ENCODE assay signal across 1 cellular context in the genomic region with DNA sequence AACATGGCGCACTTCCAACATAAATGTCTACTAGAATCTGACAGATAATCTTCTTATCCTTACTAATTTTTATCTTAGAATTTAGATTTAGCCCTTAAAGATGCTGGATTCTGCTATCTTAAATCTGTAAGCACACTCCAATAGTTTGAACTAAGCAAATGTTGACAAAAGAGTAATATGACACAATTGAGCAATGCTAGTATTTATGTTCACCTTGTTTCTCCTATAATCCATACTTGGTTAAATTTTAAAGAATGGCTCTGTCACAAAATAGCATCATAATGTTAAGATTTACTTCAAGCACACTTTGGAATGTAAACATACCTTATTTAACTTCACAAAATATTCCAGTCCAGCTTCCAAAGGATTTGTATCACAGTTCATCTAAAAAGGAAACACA.
TF ChIP-seq lines count a peak whose summit lies in the region.

No MANE protein-coding gene starts in this region.

TF ChIP-seq in HepG2, 621 proteins besides CTCF, POLR2A, EP300 and RAD21 (continued from another document and continues in another):
- TF ChIP-seq, protein P1, sequence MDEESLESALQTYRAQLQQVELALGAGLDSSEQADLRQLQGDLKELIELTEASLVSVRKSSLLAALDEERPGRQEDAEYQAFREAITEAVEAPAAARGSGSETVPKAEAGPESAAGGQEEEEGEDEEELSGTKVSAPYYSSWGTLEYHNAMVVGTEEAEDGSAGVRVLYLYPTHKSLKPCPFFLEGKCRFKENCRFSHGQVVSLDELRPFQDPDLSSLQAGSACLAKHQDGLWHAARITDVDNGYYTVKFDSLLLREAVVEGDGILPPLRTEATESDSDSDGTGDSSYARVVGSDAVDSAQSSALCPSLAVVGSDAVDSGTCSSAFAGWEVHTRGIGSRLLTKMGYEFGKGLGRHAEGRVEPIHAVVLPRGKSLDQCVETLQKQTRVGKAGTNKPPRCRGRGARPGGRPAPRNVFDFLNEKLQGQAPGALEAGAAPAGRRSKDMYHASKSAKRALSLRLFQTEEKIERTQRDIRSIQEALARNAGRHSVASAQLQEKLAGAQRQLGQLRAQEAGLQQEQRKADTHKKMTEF (CRISPR knock-in tag; IDR thresholded peaks at IDR 0.05) = peak; percentile 82
- TF ChIP-seq, protein P2, sequence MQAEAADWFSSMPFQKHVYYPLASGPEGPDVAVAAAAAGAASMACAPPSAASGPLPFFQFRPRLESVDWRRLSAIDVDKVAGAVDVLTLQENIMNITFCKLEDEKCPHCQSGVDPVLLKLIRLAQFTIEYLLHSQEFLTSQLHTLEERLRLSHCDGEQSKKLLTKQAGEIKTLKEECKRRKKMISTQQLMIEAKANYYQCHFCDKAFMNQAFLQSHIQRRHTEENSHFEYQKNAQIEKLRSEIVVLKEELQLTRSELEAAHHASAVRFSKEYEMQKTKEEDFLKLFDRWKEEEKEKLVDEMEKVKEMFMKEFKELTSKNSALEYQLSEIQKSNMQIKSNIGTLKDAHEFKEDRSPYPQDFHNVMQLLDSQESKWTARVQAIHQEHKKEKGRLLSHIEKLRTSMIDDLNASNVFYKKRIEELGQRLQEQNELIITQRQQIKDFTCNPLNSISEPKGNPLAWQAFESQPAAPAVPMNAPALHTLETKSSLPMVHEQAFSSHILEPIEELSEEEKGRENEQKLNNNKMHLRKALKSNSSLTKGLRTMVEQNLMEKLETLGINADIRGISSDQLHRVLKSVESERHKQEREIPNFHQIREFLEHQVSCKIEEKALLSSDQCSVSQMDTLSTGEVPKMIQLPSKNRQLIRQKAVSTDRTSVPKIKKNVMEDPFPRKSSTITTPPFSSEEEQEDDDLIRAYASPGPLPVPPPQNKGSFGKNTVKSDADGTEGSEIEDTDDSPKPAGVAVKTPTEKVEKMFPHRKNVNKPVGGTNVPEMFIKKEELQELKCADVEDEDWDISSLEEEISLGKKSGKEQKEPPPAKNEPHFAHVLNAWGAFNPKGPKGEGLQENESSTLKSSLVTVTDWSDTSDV (CRISPR knock-in tag; IDR thresholded peaks at IDR 0.05) = no peak
- TF ChIP-seq SP2 (CRISPR knock-in tag; IDR thresholded peaks at IDR 0.05) = no peak
- no peak for TF ChIP-seq ZNF792 (CRISPR knock-in tag; IDR thresholded peaks at IDR 0.05)
- no peak for TF ChIP-seq ZNF225 (CRISPR knock-in tag; IDR thresholded peaks at IDR 0.05)
- TF ChIP-seq JARID2 (CRISPR knock-in tag; IDR thresholded peaks at IDR 0.05; ENCODE audit: insufficient replicate concordance) = no peak
- TF ChIP-seq ZMYM4 (CRISPR knock-in tag; IDR thresholded peaks at IDR 0.05) = no peak; the same call in 1 of the 2 replicates
- no peak for TF ChIP-seq EED (CRISPR knock-in tag; IDR thresholded peaks at IDR 0.05)
- TF ChIP-seq, protein P3, sequence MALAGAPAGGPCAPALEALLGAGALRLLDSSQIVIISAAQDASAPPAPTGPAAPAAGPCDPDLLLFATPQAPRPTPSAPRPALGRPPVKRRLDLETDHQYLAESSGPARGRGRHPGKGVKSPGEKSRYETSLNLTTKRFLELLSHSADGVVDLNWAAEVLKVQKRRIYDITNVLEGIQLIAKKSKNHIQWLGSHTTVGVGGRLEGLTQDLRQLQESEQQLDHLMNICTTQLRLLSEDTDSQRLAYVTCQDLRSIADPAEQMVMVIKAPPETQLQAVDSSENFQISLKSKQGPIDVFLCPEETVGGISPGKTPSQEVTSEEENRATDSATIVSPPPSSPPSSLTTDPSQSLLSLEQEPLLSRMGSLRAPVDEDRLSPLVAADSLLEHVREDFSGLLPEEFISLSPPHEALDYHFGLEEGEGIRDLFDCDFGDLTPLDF (CRISPR knock-in tag; IDR thresholded peaks at IDR 0.05) = no peak
- TF ChIP-seq FIP1L1 (IDR thresholded peaks at IDR 0.05; ENCODE audit: borderline replicate concordance, insufficient read depth, low read depth, low read length) = no peak
- no peak for TF ChIP-seq MAF1 (CRISPR knock-in tag; IDR thresholded peaks at IDR 0.05; ENCODE audit: borderline replicate concordance)
- peak; percentile 46 for TF ChIP-seq HNF4A (CRISPR knock-in tag; IDR thresholded peaks at IDR 0.05)
- 0 out of 2 replicates have a peak, but pooled peaks have one; percentile 61 for TF ChIP-seq FOXK1 (CRISPR knock-in tag; IDR thresholded peaks at IDR 0.05; ENCODE audit: borderline replicate concordance, low read depth)
- TF ChIP-seq KDM5B (CRISPR knock-in tag; IDR thresholded peaks at IDR 0.05; ENCODE audit: borderline replicate concordance) = no peak
- TF ChIP-seq KLF11 (CRISPR knock-in tag; IDR thresholded peaks at IDR 0.05) = no peak
- TF ChIP-seq, protein P4, sequence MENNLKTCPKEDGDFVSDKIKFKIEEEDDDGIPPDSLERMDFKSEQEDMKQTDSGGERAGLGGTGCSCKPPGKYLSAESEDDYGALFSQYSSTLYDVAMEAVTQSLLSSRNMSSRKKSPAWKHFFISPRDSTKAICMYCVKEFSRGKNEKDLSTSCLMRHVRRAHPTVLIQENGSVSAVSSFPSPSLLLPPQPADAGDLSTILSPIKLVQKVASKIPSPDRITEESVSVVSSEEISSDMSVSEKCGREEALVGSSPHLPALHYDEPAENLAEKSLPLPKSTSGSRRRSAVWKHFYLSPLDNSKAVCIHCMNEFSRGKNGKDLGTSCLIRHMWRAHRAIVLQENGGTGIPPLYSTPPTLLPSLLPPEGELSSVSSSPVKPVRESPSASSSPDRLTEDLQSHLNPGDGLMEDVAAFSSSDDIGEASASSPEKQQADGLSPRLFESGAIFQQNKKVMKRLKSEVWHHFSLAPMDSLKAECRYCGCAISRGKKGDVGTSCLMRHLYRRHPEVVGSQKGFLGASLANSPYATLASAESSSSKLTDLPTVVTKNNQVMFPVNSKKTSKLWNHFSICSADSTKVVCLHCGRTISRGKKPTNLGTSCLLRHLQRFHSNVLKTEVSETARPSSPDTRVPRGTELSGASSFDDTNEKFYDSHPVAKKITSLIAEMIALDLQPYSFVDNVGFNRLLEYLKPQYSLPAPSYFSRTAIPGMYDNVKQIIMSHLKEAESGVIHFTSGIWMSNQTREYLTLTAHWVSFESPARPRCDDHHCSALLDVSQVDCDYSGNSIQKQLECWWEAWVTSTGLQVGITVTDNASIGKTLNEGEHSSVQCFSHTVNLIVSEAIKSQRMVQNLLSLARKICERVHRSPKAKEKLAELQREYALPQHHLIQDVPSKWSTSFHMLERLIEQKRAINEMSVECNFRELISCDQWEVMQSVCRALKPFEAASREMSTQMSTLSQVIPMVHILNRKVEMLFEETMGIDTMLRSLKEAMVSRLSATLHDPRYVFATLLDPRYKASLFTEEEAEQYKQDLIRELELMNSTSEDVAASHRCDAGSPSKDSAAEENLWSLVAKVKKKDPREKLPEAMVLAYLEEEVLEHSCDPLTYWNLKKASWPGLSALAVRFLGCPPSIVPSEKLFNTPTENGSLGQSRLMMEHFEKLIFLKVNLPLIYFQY (CRISPR knock-in tag; IDR thresholded peaks at IDR 0.05; ENCODE audit: borderline replicate concordance) = no peak
- TF ChIP-seq ZNF543 (CRISPR knock-in tag; IDR thresholded peaks at IDR 0.05) = no peak
- TF ChIP-seq SMARCC2 (IDR thresholded peaks at IDR 0.05) = no peak
- no peak for TF ChIP-seq SRSF9 (IDR thresholded peaks at IDR 0.05; ENCODE audit: borderline replicate concordance, insufficient read depth, low read depth, low read length, poor library complexity, severe bottlenecking)
- TF ChIP-seq HIVEP1 (CRISPR knock-in tag; IDR thresholded peaks at IDR 0.05) = no peak
- no peak for TF ChIP-seq ZNF17 (CRISPR knock-in tag; IDR thresholded peaks at IDR 0.05)
- TF ChIP-seq, protein P5, sequence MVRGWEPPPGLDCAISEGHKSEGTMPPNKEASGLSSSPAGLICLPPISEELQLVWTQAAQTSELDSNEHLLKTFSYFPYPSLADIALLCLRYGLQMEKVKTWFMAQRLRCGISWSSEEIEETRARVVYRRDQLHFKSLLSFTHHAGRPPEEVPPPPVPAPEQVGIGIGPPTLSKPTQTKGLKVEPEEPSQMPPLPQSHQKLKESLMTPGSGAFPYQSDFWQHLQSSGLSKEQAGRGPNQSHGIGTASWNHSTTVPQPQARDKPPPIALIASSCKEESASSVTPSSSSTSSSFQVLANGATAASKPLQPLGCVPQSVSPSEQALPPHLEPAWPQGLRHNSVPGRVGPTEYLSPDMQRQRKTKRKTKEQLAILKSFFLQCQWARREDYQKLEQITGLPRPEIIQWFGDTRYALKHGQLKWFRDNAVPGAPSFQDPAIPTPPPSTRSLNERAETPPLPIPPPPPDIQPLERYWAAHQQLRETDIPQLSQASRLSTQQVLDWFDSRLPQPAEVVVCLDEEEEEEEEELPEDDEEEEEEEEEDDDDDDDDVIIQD (CRISPR knock-in tag; IDR thresholded peaks at IDR 0.05; ENCODE audit: low read depth) = peak; percentile 38; the same call in 1 of the 2 replicates
- no peak for TF ChIP-seq ZNF772 (CRISPR knock-in tag; IDR thresholded peaks at IDR 0.05)
- TF ChIP-seq ZSCAN21 (CRISPR knock-in tag; IDR thresholded peaks at IDR 0.05; ENCODE audit: borderline replicate concordance) = no peak
- TF ChIP-seq, protein P6, sequence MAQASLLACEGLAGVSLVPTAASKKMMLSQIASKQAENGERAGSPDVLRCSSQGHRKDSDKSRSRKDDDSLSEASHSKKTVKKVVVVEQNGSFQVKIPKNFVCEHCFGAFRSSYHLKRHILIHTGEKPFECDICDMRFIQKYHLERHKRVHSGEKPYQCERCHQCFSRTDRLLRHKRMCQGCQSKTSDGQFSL (CRISPR knock-in tag; IDR thresholded peaks at IDR 0.05) = no peak
- no peak for TF ChIP-seq ZNF644 (CRISPR knock-in tag; IDR thresholded peaks at IDR 0.05; ENCODE audit: low read depth)
- TF ChIP-seq ZNF672 (CRISPR knock-in tag; IDR thresholded peaks at IDR 0.05) = no peak
- peak; percentile 83; the same call in 1 of the 2 replicates for TF ChIP-seq NFIC (IDR thresholded peaks at IDR 0.05; ENCODE audit: low read length)
- peak; percentile 97 for TF ChIP-seq SIX1 (CRISPR knock-in tag; IDR thresholded peaks at IDR 0.05; ENCODE audit: borderline replicate concordance)
- peak; percentile 75 for TF ChIP-seq HDAC2 (CRISPR knock-in tag; IDR thresholded peaks at IDR 0.05)
- TF ChIP-seq TRIM24 (CRISPR knock-in tag; IDR thresholded peaks at IDR 0.05) = no peak
- TF ChIP-seq, protein P7, sequence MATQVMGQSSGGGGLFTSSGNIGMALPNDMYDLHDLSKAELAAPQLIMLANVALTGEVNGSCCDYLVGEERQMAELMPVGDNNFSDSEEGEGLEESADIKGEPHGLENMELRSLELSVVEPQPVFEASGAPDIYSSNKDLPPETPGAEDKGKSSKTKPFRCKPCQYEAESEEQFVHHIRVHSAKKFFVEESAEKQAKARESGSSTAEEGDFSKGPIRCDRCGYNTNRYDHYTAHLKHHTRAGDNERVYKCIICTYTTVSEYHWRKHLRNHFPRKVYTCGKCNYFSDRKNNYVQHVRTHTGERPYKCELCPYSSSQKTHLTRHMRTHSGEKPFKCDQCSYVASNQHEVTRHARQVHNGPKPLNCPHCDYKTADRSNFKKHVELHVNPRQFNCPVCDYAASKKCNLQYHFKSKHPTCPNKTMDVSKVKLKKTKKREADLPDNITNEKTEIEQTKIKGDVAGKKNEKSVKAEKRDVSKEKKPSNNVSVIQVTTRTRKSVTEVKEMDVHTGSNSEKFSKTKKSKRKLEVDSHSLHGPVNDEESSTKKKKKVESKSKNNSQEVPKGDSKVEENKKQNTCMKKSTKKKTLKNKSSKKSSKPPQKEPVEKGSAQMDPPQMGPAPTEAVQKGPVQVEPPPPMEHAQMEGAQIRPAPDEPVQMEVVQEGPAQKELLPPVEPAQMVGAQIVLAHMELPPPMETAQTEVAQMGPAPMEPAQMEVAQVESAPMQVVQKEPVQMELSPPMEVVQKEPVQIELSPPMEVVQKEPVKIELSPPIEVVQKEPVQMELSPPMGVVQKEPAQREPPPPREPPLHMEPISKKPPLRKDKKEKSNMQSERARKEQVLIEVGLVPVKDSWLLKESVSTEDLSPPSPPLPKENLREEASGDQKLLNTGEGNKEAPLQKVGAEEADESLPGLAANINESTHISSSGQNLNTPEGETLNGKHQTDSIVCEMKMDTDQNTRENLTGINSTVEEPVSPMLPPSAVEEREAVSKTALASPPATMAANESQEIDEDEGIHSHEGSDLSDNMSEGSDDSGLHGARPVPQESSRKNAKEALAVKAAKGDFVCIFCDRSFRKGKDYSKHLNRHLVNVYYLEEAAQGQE (IDR thresholded peaks at IDR 0.05; ENCODE audit: borderline replicate concordance in 1 of 2, low read depth in 1 of 2, low read length in 2 of 2) = no peak
- TF ChIP-seq ZFP90 (CRISPR knock-in tag; IDR thresholded peaks at IDR 0.05; ENCODE audit: borderline replicate concordance) = no peak
- TF ChIP-seq NCOA5 (CRISPR knock-in tag; IDR thresholded peaks at IDR 0.05) = no peak
- TF ChIP-seq, protein P8, sequence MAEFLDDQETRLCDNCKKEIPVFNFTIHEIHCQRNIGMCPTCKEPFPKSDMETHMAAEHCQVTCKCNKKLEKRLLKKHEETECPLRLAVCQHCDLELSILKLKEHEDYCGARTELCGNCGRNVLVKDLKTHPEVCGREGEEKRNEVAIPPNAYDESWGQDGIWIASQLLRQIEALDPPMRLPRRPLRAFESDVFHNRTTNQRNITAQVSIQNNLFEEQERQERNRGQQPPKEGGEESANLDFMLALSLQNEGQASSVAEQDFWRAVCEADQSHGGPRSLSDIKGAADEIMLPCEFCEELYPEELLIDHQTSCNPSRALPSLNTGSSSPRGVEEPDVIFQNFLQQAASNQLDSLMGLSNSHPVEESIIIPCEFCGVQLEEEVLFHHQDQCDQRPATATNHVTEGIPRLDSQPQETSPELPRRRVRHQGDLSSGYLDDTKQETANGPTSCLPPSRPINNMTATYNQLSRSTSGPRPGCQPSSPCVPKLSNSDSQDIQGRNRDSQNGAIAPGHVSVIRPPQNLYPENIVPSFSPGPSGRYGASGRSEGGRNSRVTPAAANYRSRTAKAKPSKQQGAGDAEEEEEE (CRISPR knock-in tag; IDR thresholded peaks at IDR 0.05; ENCODE audit: borderline replicate concordance) = no peak
- TF ChIP-seq FOXM1 (CRISPR knock-in tag; IDR thresholded peaks at IDR 0.05) = no peak
- TF ChIP-seq MTF1 (CRISPR knock-in tag; IDR thresholded peaks at IDR 0.05) = no peak
- TF ChIP-seq HDAC1 (CRISPR knock-in tag; IDR thresholded peaks at IDR 0.05) = peak; percentile 55
- TF ChIP-seq KLF9 (CRISPR knock-in tag; IDR thresholded peaks at IDR 0.05; ENCODE audit: low read depth) = no peak
- no peak for TF ChIP-seq NR2C2 (CRISPR knock-in tag; IDR thresholded peaks at IDR 0.05; ENCODE audit: borderline replicate concordance)
- TF ChIP-seq ZNF7 (CRISPR knock-in tag; IDR thresholded peaks at IDR 0.05) = no peak
- TF ChIP-seq, protein P9, sequence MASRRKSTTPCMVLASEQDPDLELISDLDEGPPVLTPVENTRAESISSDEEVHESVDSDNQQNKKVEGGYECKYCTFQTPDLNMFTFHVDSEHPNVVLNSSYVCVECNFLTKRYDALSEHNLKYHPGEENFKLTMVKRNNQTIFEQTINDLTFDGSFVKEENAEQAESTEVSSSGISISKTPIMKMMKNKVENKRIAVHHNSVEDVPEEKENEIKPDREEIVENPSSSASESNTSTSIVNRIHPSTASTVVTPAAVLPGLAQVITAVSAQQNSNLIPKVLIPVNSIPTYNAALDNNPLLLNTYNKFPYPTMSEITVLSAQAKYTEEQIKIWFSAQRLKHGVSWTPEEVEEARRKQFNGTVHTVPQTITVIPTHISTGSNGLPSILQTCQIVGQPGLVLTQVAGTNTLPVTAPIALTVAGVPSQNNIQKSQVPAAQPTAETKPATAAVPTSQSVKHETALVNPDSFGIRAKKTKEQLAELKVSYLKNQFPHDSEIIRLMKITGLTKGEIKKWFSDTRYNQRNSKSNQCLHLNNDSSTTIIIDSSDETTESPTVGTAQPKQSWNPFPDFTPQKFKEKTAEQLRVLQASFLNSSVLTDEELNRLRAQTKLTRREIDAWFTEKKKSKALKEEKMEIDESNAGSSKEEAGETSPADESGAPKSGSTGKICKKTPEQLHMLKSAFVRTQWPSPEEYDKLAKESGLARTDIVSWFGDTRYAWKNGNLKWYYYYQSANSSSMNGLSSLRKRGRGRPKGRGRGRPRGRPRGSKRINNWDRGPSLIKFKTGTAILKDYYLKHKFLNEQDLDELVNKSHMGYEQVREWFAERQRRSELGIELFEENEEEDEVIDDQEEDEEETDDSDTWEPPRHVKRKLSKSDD (CRISPR knock-in tag; IDR thresholded peaks at IDR 0.05; ENCODE audit: low read depth) = no peak
- TF ChIP-seq CCAR2 (optimal IDR thresholded peaks at IDR 0.05; ENCODE audit: low read depth, low read length) = no peak
- no peak for TF ChIP-seq NFIB (CRISPR knock-in tag; IDR thresholded peaks at IDR 0.05; ENCODE audit: borderline replicate concordance)
